Comparison of ENCODE assay signal across 18 cellular contexts in genomic region chr10:103568505-103568904, GRCh38.
"Had no signal": no experiment of that assay in that cellular context is flagged by ENCODE, and none has a peak within 500 bp of the region (broad histone marks: within the 10 kb centered on the region; RNA-seq: fewer than 3 reads in every experiment).

No MANE protein-coding gene starts in this region.

- H3K36me3 ChIP-seq: esophagus muscularis mucosa, gastroesophageal sphincter, heart right ventricle, left lung, lower lobe of right lung had no signal

- H3K9me3 ChIP-seq: esophagus muscularis mucosa, gastroesophageal sphincter, heart right ventricle, left lung, lower lobe of right lung, mucosa of descending colon had no signal

- H3K27ac Mint-ChIP-seq: endodermal cell, mesothelial cell of epicardium had no signal

- H3K36me3 Mint-ChIP-seq: mesothelial cell of epicardium had no signal

- DNase-seq: dermis blood vessel endothelial cell; dorsolateral prefrontal cortex; effector CD4-positive, alpha-beta T cell; effector memory CD4-positive, alpha-beta T cell; endodermal cell; foreskin keratinocyte; heart right ventricle; hippocampal formation; left cardiac atrium; left lung; left ventricle myocardium superior; lower lobe of right lung; mesenchymal stem cell had no signal

- H3K4me3 ChIP-seq: coronary artery, dorsolateral prefrontal cortex, esophagus muscularis mucosa, gastroesophageal sphincter, heart right ventricle, left lung, lower lobe of right lung, mucosa of descending colon had no signal

- H3K4me3 Mint-ChIP-seq: endodermal cell, mesothelial cell of epicardium had no signal

- ATAC-seq: foreskin keratinocyte, gastroesophageal sphincter, heart right ventricle, left cardiac atrium, left lung, left ventricle myocardium superior, lower lobe of right lung, mucosa of descending colon had no signal

- H3K27me3 ChIP-seq: dorsolateral prefrontal cortex, esophagus muscularis mucosa, gastroesophageal sphincter had no signal

- H3K4me1 ChIP-seq: esophagus muscularis mucosa, foreskin keratinocyte, gastroesophageal sphincter, heart right ventricle, left lung, lower lobe of right lung had no signal

- H3K9me3 Mint-ChIP-seq: endodermal cell had no signal

- H3K4me1 Mint-ChIP-seq: endodermal cell had no signal
